ENCODE assay signal across 8 cellular contexts in genomic region chr10:119892188-119893065, GRCh38. TPM values are rescaled to one million over a fixed set of nuclear protein-coding genes. Genes with fewer than 3 reads are reported as not detected.
A peak's percentile ranks its signal among the peaks of the same experiment; 100 is the strongest.
DNase-seq lines count a peak whose midpoint lies in the region; ATAC-seq, FAIRE-seq and TF ChIP-seq lines count a peak whose summit lies in the region.

Gene SEC23IP (plus strand): TSS chr10:119892730. CDS start chr10:119892783, 53 bp downstream.

- peaks cover 5% of the 10 kb centered on the region for H3K36me3 Mint-ChIP-seq in chondrocyte (ENCODE audit: low read depth)

- H3K9me3 ChIP-seq in kidney (ENCODE audit: control insufficient read depth in 1 of 2, low read length in 2 of 2) = no peaks in the 10 kb centered on the region

- intact Hi-C loops in kidney (cut with DNase I) = no loop called here

- no peaks in the 10 kb centered on the region for H3K9me3 Mint-ChIP-seq in chondrocyte (ENCODE audit: low read depth)

- peak within 1 kb of the TSS; percentile 61 to 95 for H3K9ac ChIP-seq in kidney (ENCODE audit: low read length in 2 of 2)

- H3K4me1 ChIP-seq in kidney (ENCODE audit: control insufficient read depth in 1 of 2, insufficient read depth in 1 of 2, low read depth in 1 of 2, low read length in 2 of 2) = peaks cover 8 to 25% of the 10 kb centered on the region in 2 donors

- peak within 1 kb of the TSS; percentile 98 for H3K27ac Mint-ChIP-seq in chondrocyte (ENCODE audit: unreplicated experiment)

- ATAC-seq in HG03439 (IDR thresholded peaks at IDR 0.05; ENCODE audit: unreplicated experiment) = peak; percentile 99

- H3K27ac ChIP-seq in kidney (ENCODE audit: low read depth in 2 of 2, low read length in 2 of 2) = peak within 1 kb of the TSS; percentile 75 to 88

- peak within 1 kb of the TSS; percentile 97 to 100 for H3K4me3 ChIP-seq in kidney (ENCODE audit: low read length in 2 of 2)

- H3K4me1 Mint-ChIP-seq in chondrocyte (ENCODE audit: low read depth) = peaks cover 46% of the 10 kb centered on the region

- TF ChIP-seq POLR2A in GM19193 (IDR thresholded peaks at IDR 0.05; ENCODE audit: extremely low read depth, insufficient read depth, insufficient read length) = peak; percentile 90

- no peaks in the 10 kb centered on the region for H3K27me3 Mint-ChIP-seq in chondrocyte (ENCODE audit: low read depth)

- H3K36me3 ChIP-seq in kidney (ENCODE audit: control insufficient read depth in 1 of 2, insufficient read depth in 2 of 2, low read length in 2 of 2) = no peaks in the 10 kb centered on the region

- peak within 1 kb of the TSS; percentile 99 for H3K4me3 Mint-ChIP-seq in chondrocyte (ENCODE audit: unreplicated experiment)

- DNase-seq in AML-193 (lab: John Stamatoyannopoulos, UW) (peak; percentile 91 to 94), NCI-H510A treated with DMSO at 0.1 percent for 48 hours (lab: John Stamatoyannopoulos, UW) (peak; percentile 90), chondrocyte (ENCODE audit: low spot score) (peak; percentile 98), kidney (peak; percentile 99)
- DNase-seq in activated CD4-positive, alpha-beta T cell treated with anti-CD3 and anti-CD28 coated beads for 24 hours (ENCODE audit: low read depth in 2 of 2) = peak; percentile 84 to 87
- peak; percentile 97 for DNase-seq in stimulated activated CD4-positive, alpha-beta T cell treated with anti-CD3 and anti-CD28 coated beads, Interleukin-15, amount 100 ng/mL, for 24 hours

- TF ChIP-seq CTCF in chondrocyte (IDR thresholded peaks at IDR 0.05) (peak; percentile 36), kidney (IDR thresholded peaks at IDR 0.05; ENCODE audit: borderline replicate concordance, extremely low read depth, insufficient read depth) (no peak)

- FAIRE-seq in kidney (lab: Jason Lieb, UNC) = no peak

RNA-seq across cellular contexts. Expression of gene SEC23IP, which starts in this region (rescaled TPM):
- total RNA-seq in chondrocyte (65.2 to 90.3 TPM (median 70.0 TPM) in 3 replicates), kidney (65.2 TPM)
- 13.3 TPM for polyA plus RNA-seq in kidney (ENCODE audit: insufficient read depth, low read depth, low replicate concordance)

Comparison
In these comparisons a context has a peak if more than half of its experiments do, and no peak if none do; other contexts are left out.
1. Peak in every context shown above with its lines: DNase-seq, ATAC-seq, H3K4me3 ChIP-seq and H3K27ac ChIP-seq.